In genomic region chr10:114173680-114174461, GRCh38 we compare ENCODE assay signal across 8 cellular contexts.
A peak's percentile ranks its signal among the peaks of the same experiment; 100 is the strongest.
DNase-seq lines count a peak whose midpoint lies in the region; ATAC-seq lines count a peak whose summit lies in the region.

Gene CCDC186, minus strand, starts transcription at chr10:114174203. Its CDS starts 10,935 bp downstream, at chr10:114163268.

- peak; percentile 98 for ATAC-seq in GM19468 (IDR thresholded peaks at IDR 0.05; ENCODE audit: extremely low read depth, unreplicated experiment)

- H3K27ac ChIP-seq in effector memory CD4-positive, alpha-beta T cell (ENCODE audit: insufficient read depth, low read length, poor library complexity, severe bottlenecking), result peak within 1 kb of the TSS; percentile 81

- H3K4me1 ChIP-seq in effector memory CD4-positive, alpha-beta T cell (ENCODE audit: control insufficient read depth, insufficient read depth, low read length, poor library complexity, severe bottlenecking), result peaks cover 7% of the 10 kb centered on the region

- peak within 1 kb of the TSS; percentile 89 for H3K4me3 ChIP-seq in effector memory CD4-positive, alpha-beta T cell (ENCODE audit: insufficient read depth, low read depth, low read length, poor library complexity, severe bottlenecking)

- DNase-seq in COLO668 (lab: John Stamatoyannopoulos, UW; ENCODE audit: unreplicated experiment), result peak; percentile 96
- DNase-seq in HS-27A (ENCODE audit: low read depth), result peak; percentile 29
- peak; percentile 95 for DNase-seq in NK-92 treated with Interleukin-12 subunit alpha and Interleukin-12 subunit beta, amount 100 ng/mL, for 24 hours (lab: John Stamatoyannopoulos, UW)
- peak; percentile 86 to 94 (median 91) for DNase-seq in activated CD8-positive, alpha-beta memory T cell treated with anti-CD3 and anti-CD28 coated beads for 48 hours (ENCODE audit: low read depth in 2 of 3, low spot score in 2 of 3)
- DNase-seq in effector memory CD4-positive, alpha-beta T cell, result peak; percentile 94 to 98 (median 97)
- DNase-seq in medulla oblongata (ENCODE audit: extremely low spot score), result peak; percentile 91
- DNase-seq in stimulated activated CD8-positive, alpha-beta memory T cell treated with anti-CD3 and anti-CD28 coated beads, Interleukin-12 subunit alpha, Interleukin-12 subunit beta, amount 100 ng/mL, for 1 hour (ENCODE audit: low read depth), result peak; percentile 97

- no peaks in the 10 kb centered on the region for H3K9me3 ChIP-seq in effector memory CD4-positive, alpha-beta T cell (ENCODE audit: control insufficient read depth, low read length)

- H3K36me3 ChIP-seq in effector memory CD4-positive, alpha-beta T cell (ENCODE audit: control insufficient read depth, insufficient read depth, low read length), result no peaks in the 10 kb centered on the region

- no peaks in the 10 kb centered on the region for H3K27me3 ChIP-seq in effector memory CD4-positive, alpha-beta T cell (replicated peaks; ENCODE audit: control insufficient read depth, insufficient read depth, low read length, poor library complexity, severe bottlenecking)

Comparison
In these comparisons a context has a peak if more than half of its experiments do, and no peak if none do; other contexts are left out.
1. Peak in every context shown above with its lines: DNase-seq, ATAC-seq, H3K4me3 ChIP-seq and H3K27ac ChIP-seq.
2. DNase-seq: peak in every context shown above with its lines; median percentile 97 in effector memory CD4-positive, alpha-beta T cell; 97 in stimulated activated CD8-positive, alpha-beta memory T cell treated with anti-CD3 and anti-CD28 coated beads, Interleukin-12 subunit alpha, Interleukin-12 subunit beta, amount 100 ng/mL, for 1 hour; 96 in COLO668; 95 in NK-92 treated with Interleukin-12 subunit alpha and Interleukin-12 subunit beta, amount 100 ng/mL, for 24 hours; 91 in activated CD8-positive, alpha-beta memory T cell treated with anti-CD3 and anti-CD28 coated beads for 48 hours; 91 in medulla oblongata; 29 in HS-27A.